8 cellular contexts compared by ENCODE assay signal in the genomic region with DNA sequence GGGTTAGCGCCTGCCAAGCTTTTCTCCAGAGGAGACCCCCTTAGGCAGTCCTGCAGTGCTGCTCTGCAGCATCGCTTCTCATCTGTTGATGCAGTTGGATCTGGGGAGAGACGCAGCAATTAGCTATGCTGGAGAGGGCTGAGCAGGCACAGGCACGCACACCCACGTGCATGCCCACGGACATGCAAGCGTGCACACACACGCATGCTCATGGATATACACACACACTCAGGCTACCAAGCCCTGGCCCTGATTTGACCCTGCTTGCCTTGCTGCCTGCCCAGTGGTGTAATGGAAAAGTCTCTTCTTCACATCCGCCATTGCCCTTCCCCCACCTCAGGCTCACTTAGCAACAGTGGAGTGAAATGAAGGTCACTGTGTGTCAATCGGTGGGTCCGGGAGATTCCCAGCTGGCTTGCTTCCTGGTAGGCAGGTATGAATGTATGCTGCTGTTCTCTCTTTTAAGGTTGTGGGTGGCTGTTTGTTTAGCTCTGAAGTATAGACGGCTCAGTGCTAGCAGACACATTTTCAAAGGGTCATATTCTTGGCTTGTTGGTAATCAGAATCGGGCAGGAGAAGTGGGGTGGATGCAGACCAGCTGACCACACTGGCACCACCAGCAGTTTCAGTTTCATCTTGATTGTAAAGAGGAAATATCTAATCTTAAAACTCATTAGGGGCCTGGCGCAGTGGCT. TPM values are rescaled to one million over a fixed set of nuclear protein-coding genes. Genes with fewer than 3 reads are reported as not detected.
DNase-seq lines count a peak whose midpoint lies in the region; ATAC-seq and TF ChIP-seq lines count a peak whose summit lies in the region.

No MANE protein-coding gene starts in this region.

- H3K27ac ChIP-seq in suprapubic skin = peak overlapping the region; percentile 50
- no peak overlapping the region for H3K27ac ChIP-seq in WERI-Rb-1

- peak overlapping the region; percentile 11 for H3K27ac Mint-ChIP-seq in activated T-helper 2 cell treated with anti-CD3 and anti-CD28 coated beads, Interferon-gamma antibody, Interleukin-2, Interleukin-4, amounts not matched to agents 10 μg/mL and 5 μg/mL and 100 μg/mL, durations not matched to agents 14 hours and 24 hours and 36 hours
- no peak overlapping the region for H3K27ac Mint-ChIP-seq in activated naive CD4-positive, alpha-beta T cell treated with anti-CD3 and anti-CD28 coated beads, Interleukin-2, amount 10 ng/mL, durations not matched to agents 7 days and 5 days

- WGBS in suprapubic skin = 44% methylated on average over 14 of the region's 14 CpGs

- no peaks in the 10 kb centered on the region for H3K9me3 ChIP-seq in suprapubic skin
- no peaks in the 10 kb centered on the region for H3K9me3 ChIP-seq in WERI-Rb-1 (ENCODE audit: severe bottlenecking)

- intact Hi-C loops in activated T-helper 2 cell treated with anti-CD3 and anti-CD28 coated beads, Interferon-gamma antibody, Interleukin-2, Interleukin-4, amounts not matched to agents 10 μg/mL and 5 μg/mL and 100 μg/mL, durations not matched to agents 14 hours and 24 hours and 36 hours (cut with micrococcal nuclease) = no loop called here

- H3K4me3 ChIP-seq in suprapubic skin (peak overlapping the region; percentile 24), WERI-Rb-1 (ENCODE audit: low read depth, low read length) (no peak overlapping the region)

- CTCF ChIA-PET in activated naive CD4-positive, alpha-beta T cell treated with anti-CD3 and anti-CD28 coated beads, Interleukin-2, amount 10 ng/mL, durations not matched to agents 7 days and 5 days (lab: Charles Lee) = no interaction called here

- H3K36me3 ChIP-seq in suprapubic skin (no peaks in the 10 kb centered on the region), WERI-Rb-1 (peaks cover 4% of the 10 kb centered on the region)

- H3K4me3 Mint-ChIP-seq in activated T-helper 2 cell treated with anti-CD3 and anti-CD28 coated beads, Interferon-gamma antibody, Interleukin-2, Interleukin-4, amounts not matched to agents 10 μg/mL and 5 μg/mL and 100 μg/mL, durations not matched to agents 14 hours and 24 hours and 36 hours (ENCODE audit: low read depth) = no peak overlapping the region
- no peak overlapping the region for H3K4me3 Mint-ChIP-seq in activated naive CD4-positive, alpha-beta T cell treated with anti-CD3 and anti-CD28 coated beads, Interleukin-2, amount 10 ng/mL, durations not matched to agents 7 days and 5 days

- no peak for TF ChIP-seq POLR2A in suprapubic skin (IDR thresholded peaks at IDR 0.05)

- H3K27me3 Mint-ChIP-seq in activated T-helper 2 cell treated with anti-CD3 and anti-CD28 coated beads, Interferon-gamma antibody, Interleukin-2, Interleukin-4, amounts not matched to agents 10 μg/mL and 5 μg/mL and 100 μg/mL, durations not matched to agents 14 hours and 24 hours and 36 hours (ENCODE audit: low read depth) = no peaks in the 10 kb centered on the region
- peaks cover 10% of the 10 kb centered on the region for H3K27me3 Mint-ChIP-seq in activated naive CD4-positive, alpha-beta T cell treated with anti-CD3 and anti-CD28 coated beads, Interleukin-2, amount 10 ng/mL, durations not matched to agents 7 days and 5 days

- H3K4me1 Mint-ChIP-seq in activated T-helper 2 cell treated with anti-CD3 and anti-CD28 coated beads, Interferon-gamma antibody, Interleukin-2, Interleukin-4, amounts not matched to agents 10 μg/mL and 5 μg/mL and 100 μg/mL, durations not matched to agents 14 hours and 24 hours and 36 hours (ENCODE audit: low read depth) = peaks cover 16% of the 10 kb centered on the region
- peaks cover 4% of the 10 kb centered on the region for H3K4me1 Mint-ChIP-seq in activated naive CD4-positive, alpha-beta T cell treated with anti-CD3 and anti-CD28 coated beads, Interleukin-2, amount 10 ng/mL, durations not matched to agents 7 days and 5 days

- DNase-seq in activated T-helper 2 cell treated with anti-CD3 and anti-CD28 coated beads, Interferon-gamma antibody, Interleukin-2, Interleukin-4, amounts not matched to agents 10 μg/mL and 5 μg/mL and 100 μg/mL, durations not matched to agents 14 hours and 24 hours and 36 hours (ENCODE audit: low spot score) = no peak
- DNase-seq in kidney glomerular epithelial cell (lab: John Stamatoyannopoulos, UW) (peak; percentile 56), suprapubic skin (ENCODE audit: low spot score in 2 of 2) (peak; percentile 73 to 82), NCI-H510A treated with DMSO at 0.1 percent for 48 hours (lab: John Stamatoyannopoulos, UW) (no peak), WERI-Rb-1 (no peak)
- no peak for DNase-seq in activated naive CD4-positive, alpha-beta T cell treated with anti-CD3 and anti-CD28 coated beads, Interleukin-2, amount 10 ng/mL, durations not matched to agents 7 days and 5 days

- no peaks in the 10 kb centered on the region for H3K9me3 Mint-ChIP-seq in activated T-helper 2 cell treated with anti-CD3 and anti-CD28 coated beads, Interferon-gamma antibody, Interleukin-2, Interleukin-4, amounts not matched to agents 10 μg/mL and 5 μg/mL and 100 μg/mL, durations not matched to agents 14 hours and 24 hours and 36 hours
- H3K9me3 Mint-ChIP-seq in activated naive CD4-positive, alpha-beta T cell treated with anti-CD3 and anti-CD28 coated beads, Interleukin-2, amount 10 ng/mL, durations not matched to agents 7 days and 5 days = no peaks in the 10 kb centered on the region

- H3K4me1 ChIP-seq in suprapubic skin = peaks cover 40% of the 10 kb centered on the region

- no peak for TF ChIP-seq CTCF in suprapubic skin (IDR thresholded peaks at IDR 0.05)
- TF ChIP-seq CTCF in WERI-Rb-1 (IDR thresholded peaks at IDR 0.05; ENCODE audit: low read depth, low read length) = no peak

- H3K36me3 Mint-ChIP-seq in activated T-helper 2 cell treated with anti-CD3 and anti-CD28 coated beads, Interferon-gamma antibody, Interleukin-2, Interleukin-4, amounts not matched to agents 10 μg/mL and 5 μg/mL and 100 μg/mL, durations not matched to agents 14 hours and 24 hours and 36 hours (ENCODE audit: low read depth) = peaks cover 52% of the 10 kb centered on the region
- H3K36me3 Mint-ChIP-seq in activated naive CD4-positive, alpha-beta T cell treated with anti-CD3 and anti-CD28 coated beads, Interleukin-2, amount 10 ng/mL, durations not matched to agents 7 days and 5 days = peaks cover 4% of the 10 kb centered on the region

- ATAC-seq in GM18868 (IDR thresholded peaks at IDR 0.05; ENCODE audit: unreplicated experiment) (peak; percentile 87), HG03045 (IDR thresholded peaks at IDR 0.05; ENCODE audit: unreplicated experiment) (peak; percentile 69)

- TF ChIP-seq EP300 in suprapubic skin (IDR thresholded peaks at IDR 0.05) = no peak

- no peaks in the 10 kb centered on the region for H3K27me3 ChIP-seq in suprapubic skin
- no peaks in the 10 kb centered on the region for H3K27me3 ChIP-seq in WERI-Rb-1 (ENCODE audit: insufficient read depth, low read depth, severe bottlenecking)

RNA-seq across cellular contexts. Expression of a gene that starts 9.5 kb away (rescaled TPM):
- total RNA-seq in activated T-helper 2 cell treated with anti-CD3 and anti-CD28 coated beads, Interferon-gamma antibody, Interleukin-2, Interleukin-4, amounts not matched to agents 10 μg/mL and 5 μg/mL and 100 μg/mL, durations not matched to agents 14 hours and 24 hours and 36 hours = 12.6 and 13.5 TPM in 2 replicates
- total RNA-seq in suprapubic skin = 100 to 1,000 TPM in 2 of 4 donors, 10 to 100 TPM in 2; 63.3 to 150 (median 108) TPM

Comparison
In these comparisons a context has a peak if more than half of its experiments do, and no peak if none do; other contexts are left out.
1. DNase-seq: peak in kidney glomerular epithelial cell (single experiment) and suprapubic skin (2 of 2); none in activated T-helper 2 cell treated with anti-CD3 and anti-CD28 coated beads, Interferon-gamma antibody, Interleukin-2, Interleukin-4, amounts not matched to agents 10 μg/mL and 5 μg/mL and 100 μg/mL, durations not matched to agents 14 hours and 24 hours and 36 hours (single experiment), NCI-H510A treated with DMSO at 0.1 percent for 48 hours (single experiment), WERI-Rb-1 (single experiment) and activated naive CD4-positive, alpha-beta T cell treated with anti-CD3 and anti-CD28 coated beads, Interleukin-2, amount 10 ng/mL, durations not matched to agents 7 days and 5 days (single experiment).